Comparison of ENCODE assay signal across 28 cellular contexts in genomic region chr17:80509311-80509710, GRCh38. TPM values are rescaled to one million over a fixed set of nuclear protein-coding genes. Genes with fewer than 3 reads are reported as not detected.
A peak's percentile ranks its signal among the peaks of the same experiment; 100 is the strongest.
DNase-seq lines count a peak whose midpoint lies in the region; ATAC-seq, FAIRE-seq and TF ChIP-seq lines count a peak whose summit lies in the region.
"Had no signal": no experiment of that assay in that cellular context is flagged by ENCODE, and none has a peak within 500 bp of the region (broad histone marks: within the 10 kb centered on the region; RNA-seq: fewer than 3 reads in every experiment).

No MANE protein-coding gene starts in this region.

- no peaks in the 10 kb centered on the region for H3K9me3 ChIP-seq in HepG2 (ENCODE audit: low read length)
- no peaks in the 10 kb centered on the region for H3K9me3 ChIP-seq in right lobe of liver
- no peaks in the 10 kb centered on the region for H3K9me3 ChIP-seq in HEK293 (ENCODE audit: control insufficient read depth, insufficient read depth, low read depth, low read length)
- no peaks in the 10 kb centered on the region for H3K9me3 ChIP-seq in osteoblast (ENCODE audit: low read depth, low read length)
- no peaks in the 10 kb centered on the region for H3K9me3 ChIP-seq in upper lobe of left lung
- H3K9me3 ChIP-seq: BLaER1 had no signal

- H3K4me3 Mint-ChIP-seq in WTC11 = no peak overlapping the region
- H3K4me3 Mint-ChIP-seq: CD14-positive monocyte; CD4-positive, alpha-beta memory T cell; CD4-positive, CD25-positive, alpha-beta regulatory T cell; CD8-positive, alpha-beta memory T cell had no signal

- H3K36me3 Mint-ChIP-seq in WTC11 = no peaks in the 10 kb centered on the region
- H3K36me3 Mint-ChIP-seq: CD14-positive monocyte; CD4-positive, alpha-beta memory T cell; CD4-positive, CD25-positive, alpha-beta regulatory T cell; CD8-positive, alpha-beta memory T cell had no signal

- H3K4me3 ChIP-seq in HepG2 (replicated peaks in 1 of 3; ENCODE audit: insufficient read depth in 1 of 3, low read depth in 2 of 3, low read length in 3 of 3) (no peak overlapping the region), right lobe of liver (no peak overlapping the region), HEK293 (ENCODE audit: low read depth, low read length) (no peak overlapping the region), osteoblast (ENCODE audit: insufficient read depth, low read length) (no peak overlapping the region), upper lobe of left lung (no peak overlapping the region)
- H3K4me3 ChIP-seq: BLaER1, GM12878 had no signal

- H3K4me1 Mint-ChIP-seq in WTC11 = no peaks in the 10 kb centered on the region
- H3K4me1 Mint-ChIP-seq: CD14-positive monocyte; CD4-positive, alpha-beta memory T cell; CD4-positive, CD25-positive, alpha-beta regulatory T cell; CD8-positive, alpha-beta memory T cell had no signal

- H4K20me1 ChIP-seq in HepG2 (ENCODE audit: insufficient read depth, low read length) (no peaks in the 10 kb centered on the region), osteoblast (ENCODE audit: insufficient read depth, low read length) (no peaks in the 10 kb centered on the region)
- H4K20me1 ChIP-seq: BLaER1 had no signal

- POLR2A ChIA-PET in HepG2 (lab: Yijun Ruan, JAX) (no interaction called here), HEK293 (lab: Yijun Ruan, JAX) (interaction anchor here (0.6 kb wide), 1 partner anchor 32 kb away, joined by 4 read pairs; no protein-coding TSS in a partner anchor), WTC11 (lab: Charles Lee) (no interaction called here)

- in situ Hi-C loops in HepG2 (cut with HindIII; ENCODE audit: extremely low pct_ligation_motif_present, low pct_unique_long_range_greater_than_20kb) = loop anchor here (5.0 kb wide), 1 partner anchor 82 kb away; no protein-coding TSS in a partner anchor

- H3K27ac ChIP-seq in HepG2 (ENCODE audit: extremely low read length, insufficient read depth, low read length) = no peak overlapping the region
- no peak overlapping the region for H3K27ac ChIP-seq in right lobe of liver
- H3K27ac ChIP-seq in HEK293 (ENCODE audit: extremely low read depth, low read depth, low read length) = no peak overlapping the region
- no peak overlapping the region for H3K27ac ChIP-seq in osteoblast (ENCODE audit: low read depth, low read length)
- no peak overlapping the region for H3K27ac ChIP-seq in upper lobe of left lung
- H3K27ac ChIP-seq: BLaER1 had no signal

- no peaks in the 10 kb centered on the region for H3K4me1 ChIP-seq in HepG2 (ENCODE audit: insufficient read depth, low read length)
- no peaks in the 10 kb centered on the region for H3K4me1 ChIP-seq in right lobe of liver
- H3K4me1 ChIP-seq in HEK293 (ENCODE audit: control insufficient read depth, insufficient read depth, low read length) = no peaks in the 10 kb centered on the region
- H3K4me1 ChIP-seq in osteoblast (ENCODE audit: insufficient read depth, low read length) = peaks cover 35% of the 10 kb centered on the region
- no peaks in the 10 kb centered on the region for H3K4me1 ChIP-seq in upper lobe of left lung
- H3K4me1 ChIP-seq: BE2C, BLaER1 had no signal

- H3K9ac ChIP-seq in HepG2 (ENCODE audit: insufficient read depth, low read depth, low read length) = no peak overlapping the region
- H3K9ac ChIP-seq: BLaER1 had no signal

- no peak overlapping the region for H2AFZ ChIP-seq in HepG2 (ENCODE audit: low read length)
- no peak overlapping the region for H2AFZ ChIP-seq in osteoblast (ENCODE audit: low read length)

- H3K79me2 ChIP-seq in HepG2 (ENCODE audit: insufficient read depth, low read length) = no peaks in the 10 kb centered on the region
- no peaks in the 10 kb centered on the region for H3K79me2 ChIP-seq in osteoblast (ENCODE audit: insufficient read depth, low read length)

- no peak overlapping the region for H3K4me2 ChIP-seq in HepG2 (ENCODE audit: low read depth, low read length)
- H3K4me2 ChIP-seq in osteoblast (ENCODE audit: insufficient read depth, low read length) = no peak overlapping the region
- H3K4me2 ChIP-seq: BLaER1 had no signal

- no peak overlapping the region for H3K27ac Mint-ChIP-seq in WTC11
- H3K27ac Mint-ChIP-seq: CD14-positive monocyte; CD4-positive, alpha-beta memory T cell; CD4-positive, CD25-positive, alpha-beta regulatory T cell had no signal

- DNase-seq in HepG2 (ENCODE audit: low spot score) (no peak), right lobe of liver (no peak), WTC11 (ENCODE audit: low spot score) (no peak), osteoblast (ENCODE audit: insufficient read length, low spot score, missing footprints) (peak; percentile 13), upper lobe of left lung (no peak), NCI-H2196 treated with DMSO at 0.1 percent for 48 hours (lab: John Stamatoyannopoulos, UW; ENCODE audit: unreplicated experiment) (no peak)
- DNase-seq: 8988T; ACHN; BE2C; C1 segment of cervical spinal cord; CD4-positive, alpha-beta memory T cell; CD4-positive, CD25-positive, alpha-beta regulatory T cell; CD8-positive, alpha-beta memory T cell; COR-L47; DMS 273 treated with DMSO at 0.1 percent for 48 hours; DMS153; DMS53; DMS79; DND-41; EL; GDM1 had no signal

- H3K36me3 ChIP-seq in HepG2 (replicated peaks in 1 of 2; ENCODE audit: control insufficient read depth in 1 of 2, insufficient read depth in 2 of 2, low read length in 2 of 2) (no peaks in the 10 kb centered on the region), right lobe of liver (no peaks in the 10 kb centered on the region), HEK293 (ENCODE audit: control insufficient read depth in 2 of 2, insufficient read depth in 1 of 2, low read length in 2 of 2) (no peaks in the 10 kb centered on the region), osteoblast (ENCODE audit: insufficient read depth, low read length) (no peaks in the 10 kb centered on the region), upper lobe of left lung (no peaks in the 10 kb centered on the region)
- H3K36me3 ChIP-seq: BE2C, BLaER1 had no signal

- FAIRE-seq in HepG2 (lab: Jason Lieb, UNC) = no peak
- FAIRE-seq: A204.1, GM12878, GM12892, GM18507 had no signal

- no peak for TF ChIP-seq EP300 in HepG2 (IDR thresholded peaks at IDR 0.05; ENCODE audit: low read depth in 2 of 2, low read length in 2 of 2)
- no peak for TF ChIP-seq EP300 in HepG2 (CRISPR knock-in tag; IDR thresholded peaks at IDR 0.05; ENCODE audit: borderline replicate concordance)
- no peak for TF ChIP-seq EP300 in upper lobe of left lung (IDR thresholded peaks at IDR 0.05)

- ATAC-seq in HepG2 (no peak), right lobe of liver (no peak), WTC11 (no peak), upper lobe of left lung (ENCODE audit: low FRiP score in 2 of 2) (no peak)
- ATAC-seq: GM12878 had no signal

- peaks cover 2% of the 10 kb centered on the region; the same call in 1 of the 2 replicates for H3K27me3 Mint-ChIP-seq in WTC11 (ENCODE audit: low read depth)

- CTCF ChIA-PET in HepG2 (lab: Yijun Ruan, JAX; ENCODE audit: low intra/inter-chr PET ratio, low total read pairs) (no interaction called here), HEK293 (lab: Yijun Ruan, JAX) (interaction anchor here (0.6 kb wide), 1 partner anchor 390 kb away, joined by 3 read pairs; no protein-coding TSS in a partner anchor), WTC11 (lab: Charles Lee) (interaction anchor here (0.6 to 4.2 kb wide), 2 partner anchors 82 to 738 kb away, joined by 5 to 20 read pairs; no protein-coding TSS in a partner anchor)

- peaks cover 0 to 78% of the 10 kb centered on the region in 2 experiments for H3K27me3 ChIP-seq in HepG2 (ENCODE audit: control insufficient read depth in 1 of 2, insufficient read depth in 2 of 2, low read length in 2 of 2)
- H3K27me3 ChIP-seq in right lobe of liver = no peaks in the 10 kb centered on the region
- no peaks in the 10 kb centered on the region for H3K27me3 ChIP-seq in osteoblast (ENCODE audit: insufficient read depth, low read length)
- no peaks in the 10 kb centered on the region for H3K27me3 ChIP-seq in upper lobe of left lung
- H3K27me3 ChIP-seq: BLaER1 had no signal

- BruUV-seq in HepG2 (replicated peaks; lab: Mats Ljungman, UMichigan) = no TSS peak

- TF ChIP-seq CTCF in HepG2 (CRISPR knock-in tag; IDR thresholded peaks at IDR 0.05) (no peak), right lobe of liver (IDR thresholded peaks at IDR 0.05) (no peak), HEK293 (tag by site-specific recombination; IDR thresholded peaks at IDR 0.05) (no peak), WTC11 (IDR thresholded peaks at IDR 0.05) (no peak), osteoblast (IDR thresholded peaks at IDR 0.05; ENCODE audit: extremely low read depth, low read depth, low read length) (no peak), upper lobe of left lung (IDR thresholded peaks at IDR 0.05) (no peak)

- no peak for TF ChIP-seq RAD21 in HepG2 (CRISPR knock-in tag; IDR thresholded peaks at IDR 0.05)

- TF ChIP-seq POLR2A in HepG2 (IDR thresholded peaks at IDR 0.05; ENCODE audit: insufficient read depth in 1 of 2, low read depth in 2 of 2, low read length in 2 of 2) (no peak), right lobe of liver (IDR thresholded peaks at IDR 0.05) (no peak), upper lobe of left lung (IDR thresholded peaks at IDR 0.05) (no peak)

- no peaks in the 10 kb centered on the region for H3K9me3 Mint-ChIP-seq in WTC11
- H3K9me3 Mint-ChIP-seq: CD4-positive, alpha-beta memory T cell; CD4-positive, CD25-positive, alpha-beta regulatory T cell; CD8-positive, alpha-beta memory T cell had no signal

- 8% methylated on average over 8 of the region's 8 CpGs for WGBS in HepG2 (ENCODE audit: low lambda C conversion rate)
- WGBS in right lobe of liver (ENCODE audit: insufficient coverage, low coverage, low lambda C conversion rate, missing lambda C conversion rate) = 47% methylated on average over 5 of the region's 8 CpGs
- WGBS in upper lobe of left lung, 2 donors = 80 to 90% methylated on average over 8 of the region's 8 CpGs

- intact Hi-C loops in HepG2 (cut with micrococcal nuclease; ENCODE audit: unreplicated experiment) = no loop called here
- intact Hi-C loops in right lobe of liver (cut with DNase I) = no loop called here

RNA-seq across cellular contexts. Expression of gene NPTX1, which starts 32.9 kb away (rescaled TPM):
- not detected in 2 replicates for total RNA-seq in HepG2 (2016; rRNA removed; fragmentation: Illumina TruSeq; extraction: Trizol)
- total RNA-seq in HepG2 (2016; cell fraction: cytosol; rRNA removed; fragmentation: Illumina TruSeq; extraction: Trizol; ENCODE audit: low read depth) = not detected in 2 replicates
- not detected in 2 replicates for total RNA-seq in HepG2 (2016; cell fraction: insoluble cytoplasmic fraction; rRNA removed; fragmentation: Illumina TruSeq; extraction: Trizol)
- not detected in 2 replicates for total RNA-seq in HepG2 (2016; cell fraction: membrane; rRNA removed; fragmentation: Illumina TruSeq; extraction: Trizol)
- total RNA-seq in HepG2 (2016; cell fraction: nucleus; rRNA removed; fragmentation: Illumina TruSeq; extraction: Trizol) = not detected in 2 replicates
- polyA plus RNA-seq in HepG2 (2011; rRNA removed) = 0.01 TPM in 1 of 2 replicates, not detected in the other
- not detected in 2 replicates for polyA plus RNA-seq in HepG2 (2011; cell fraction: cytosol; rRNA removed)
- polyA plus RNA-seq in HepG2 (2011; cell fraction: nucleus; rRNA removed) = not detected in 2 replicates
- polyA plus RNA-seq in HepG2 (2012) = not detected in 2 replicates
- polyA plus RNA-seq in HepG2 (2016; cell fraction: cytosol; fragmentation: Illumina TruSeq; extraction: Trizol; ENCODE audit: low read depth) = not detected in 2 replicates
- polyA plus RNA-seq in HepG2 (2016; cell fraction: insoluble cytoplasmic fraction; fragmentation: Illumina TruSeq; extraction: Trizol; ENCODE audit: low read depth) = not detected in 2 replicates
- polyA plus RNA-seq in HepG2 (2016; cell fraction: membrane; fragmentation: Illumina TruSeq; extraction: Trizol; ENCODE audit: low read depth) = not detected in 2 replicates
- polyA plus RNA-seq in HepG2 (2016; cell fraction: nucleus; fragmentation: Illumina TruSeq; extraction: Trizol; ENCODE audit: insufficient read depth, low read depth) = not detected in 2 replicates
- polyA minus RNA-seq in HepG2 (2011; rRNA and poly(A)+ RNA removed; ENCODE audit: low replicate concordance) = 17.0 TPM in 1 of 2 replicates, not detected in the other
- polyA minus RNA-seq in HepG2 (2011; cell fraction: cytosol; rRNA and poly(A)+ RNA removed) = 0.10 TPM in 1 of 2 replicates, not detected in the other
- 0.25 TPM in 1 of 2 replicates, not detected in the other for polyA minus RNA-seq in HepG2 (2011; cell fraction: nucleus; rRNA and poly(A)+ RNA removed)
- total RNA-seq in right lobe of liver = under 1 TPM in 1 of 6 experiments, not detected in 5; 0.06 TPM
- 9.7 to 15.1 TPM (median 10.8 TPM) in 3 replicates for total RNA-seq in WTC11 (2021)
- under 0.01 and 0.29 TPM in 2 replicates for total RNA-seq in osteoblast
- total RNA-seq in upper lobe of left lung = 10 to 100 TPM in 1 of 6 donors, 1 to 10 TPM in 4, under 1 TPM in 1; 0.39 to 11.5 (median 2.5) TPM
- total RNA-seq: CD4-positive, alpha-beta memory T cell; GM12878 had no signal
- polyA plus RNA-seq: CD14-positive monocyte; CD8-positive, alpha-beta memory T cell; GM12878 had no signal

RNA-seq across cellular contexts. Expression of gene RPTOR, which starts 35.3 kb away (rescaled TPM):
- total RNA-seq in HepG2 (2016; rRNA removed; fragmentation: Illumina TruSeq; extraction: Trizol) = 25.3 TPM in 2 replicates
- 9.3 TPM in 2 replicates for total RNA-seq in HepG2 (2016; cell fraction: cytosol; rRNA removed; fragmentation: Illumina TruSeq; extraction: Trizol; ENCODE audit: low read depth)
- 19.0 and 24.1 TPM in 2 replicates for total RNA-seq in HepG2 (2016; cell fraction: insoluble cytoplasmic fraction; rRNA removed; fragmentation: Illumina TruSeq; extraction: Trizol)
- 10.7 and 12.5 TPM in 2 replicates for total RNA-seq in HepG2 (2016; cell fraction: membrane; rRNA removed; fragmentation: Illumina TruSeq; extraction: Trizol)
- total RNA-seq in HepG2 (2016; cell fraction: nucleus; rRNA removed; fragmentation: Illumina TruSeq; extraction: Trizol) = 47.4 and 53.3 TPM in 2 replicates
- 6.6 and 7.2 TPM in 2 replicates for polyA plus RNA-seq in HepG2 (2011; rRNA removed)
- polyA plus RNA-seq in HepG2 (2011; cell fraction: cytosol; rRNA removed) = 4.9 and 6.5 TPM in 2 replicates
- 40.6 and 57.3 TPM in 2 replicates for polyA plus RNA-seq in HepG2 (2011; cell fraction: nucleus; rRNA removed)
- 16.9 and 22.1 TPM in 2 replicates for polyA plus RNA-seq in HepG2 (2012)
- 1.6 TPM in 2 replicates for polyA plus RNA-seq in HepG2 (2016; cell fraction: cytosol; fragmentation: Illumina TruSeq; extraction: Trizol; ENCODE audit: low read depth)
- 12.7 and 16.8 TPM in 2 replicates for polyA plus RNA-seq in HepG2 (2016; cell fraction: insoluble cytoplasmic fraction; fragmentation: Illumina TruSeq; extraction: Trizol; ENCODE audit: low read depth)
- polyA plus RNA-seq in HepG2 (2016; cell fraction: membrane; fragmentation: Illumina TruSeq; extraction: Trizol; ENCODE audit: low read depth) = 3.3 and 3.8 TPM in 2 replicates
- polyA plus RNA-seq in HepG2 (2016; cell fraction: nucleus; fragmentation: Illumina TruSeq; extraction: Trizol; ENCODE audit: insufficient read depth, low read depth) = 36.3 and 39.1 TPM in 2 replicates
- polyA minus RNA-seq in HepG2 (2011; rRNA and poly(A)+ RNA removed; ENCODE audit: low replicate concordance) = 26.1 and 51.5 TPM in 2 replicates
- polyA minus RNA-seq in HepG2 (2011; cell fraction: cytosol; rRNA and poly(A)+ RNA removed) = 18.6 and 20.2 TPM in 2 replicates
- 62.9 and 72.9 TPM in 2 replicates for polyA minus RNA-seq in HepG2 (2011; cell fraction: nucleus; rRNA and poly(A)+ RNA removed)
- 10 to 100 TPM; 13.1 to 24.0 (median 15.5) TPM for total RNA-seq in right lobe of liver
- 35.6 to 41.0 TPM (median 36.8 TPM) in 3 replicates for total RNA-seq in WTC11 (2021)
- total RNA-seq in osteoblast = 26.5 and 27.9 TPM in 2 replicates
- 100 to 1,000 TPM in 1 of 6 donors, 10 to 100 TPM in 5; 26.8 to 109 (median 36.8) TPM for total RNA-seq in upper lobe of left lung

Comparison
In these comparisons a context has a peak if more than half of its experiments do, and no peak if none do; other contexts are left out.
1. Of the 63 proteins assayed by ChIP-seq in both HepG2 and HEK293: peak only in HepG2: none; only in HEK293: none; in both: ZNF121; in neither: 62.